ENCODE assay signal across 9 cellular contexts in the genomic region with DNA sequence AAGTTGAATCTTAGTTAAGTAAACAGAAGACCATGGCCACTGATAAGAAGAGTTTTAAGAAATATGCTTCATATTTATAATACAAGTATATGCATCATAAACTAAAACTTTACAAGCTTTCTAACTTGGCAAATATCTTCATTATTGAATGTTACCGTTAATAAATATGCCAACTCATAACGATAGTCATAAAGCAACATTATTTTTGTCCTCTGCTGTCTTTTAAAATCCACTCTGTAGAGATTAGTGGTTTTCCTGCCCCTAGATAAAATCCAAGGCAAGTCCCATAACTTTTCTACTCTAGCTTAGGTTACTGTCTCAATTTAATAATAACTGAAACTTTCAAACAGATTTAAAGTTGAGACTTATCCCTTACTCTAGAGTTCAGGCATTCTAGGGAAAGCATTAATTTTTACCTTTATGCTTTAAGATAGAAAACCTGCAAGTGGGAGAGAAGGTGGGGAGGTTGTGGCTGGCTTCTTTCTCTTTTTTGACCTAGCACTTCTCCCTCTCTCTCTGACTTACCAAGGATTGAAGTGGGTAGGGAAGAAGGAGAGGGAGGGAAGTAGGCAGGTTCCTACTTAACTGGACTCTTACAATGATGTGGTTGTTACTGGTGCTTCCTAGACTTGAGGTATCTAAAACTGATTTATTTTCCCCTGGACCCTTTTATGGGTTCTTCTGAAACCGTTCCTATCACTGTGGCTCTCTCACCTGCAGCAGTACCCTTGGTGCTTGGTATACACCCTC. TPM values are rescaled to one million over a fixed set of nuclear protein-coding genes. Genes with fewer than 3 reads are reported as not detected.
DNase-seq lines count a peak whose midpoint lies in the region; ATAC-seq and TF ChIP-seq lines count a peak whose summit lies in the region.
"Had no signal": no experiment of that assay in that cellular context is flagged by ENCODE, and none has a peak within 500 bp of the region (broad histone marks: within the 10 kb centered on the region; RNA-seq: fewer than 3 reads in every experiment).

No MANE protein-coding gene starts in this region.

- peaks cover 18% of the 10 kb centered on the region for H3K36me3 ChIP-seq in CD4-positive, CD25-positive, alpha-beta regulatory T cell (ENCODE audit: control insufficient read depth, insufficient read depth, low read length)
- peaks cover 42% of the 10 kb centered on the region; the same call in 1 of the 2 replicates for H3K36me3 ChIP-seq in Karpas-422 (ENCODE audit: insufficient read depth, low read length)
- H3K36me3 ChIP-seq in brain microvascular endothelial cell (replicated peaks) = peaks cover 6% of the 10 kb centered on the region
- H3K36me3 ChIP-seq in osteoblast (ENCODE audit: insufficient read depth, low read length) = peaks cover 4% of the 10 kb centered on the region

- H3K9me2 ChIP-seq in Karpas-422 (replicated peaks; ENCODE audit: insufficient read depth, low read length) = no peaks in the 10 kb centered on the region

- H2AFZ ChIP-seq in Karpas-422 (ENCODE audit: low read length) = no peak overlapping the region
- no peak overlapping the region for H2AFZ ChIP-seq in osteoblast (ENCODE audit: low read length)

- intact Hi-C loops in left colon (cut with DNase I, micrococcal nuclease) = no loop called here

- H3K9me3 Mint-ChIP-seq in CD4-positive, CD25-positive, alpha-beta regulatory T cell = no peaks in the 10 kb centered on the region

- peaks cover 61% of the 10 kb centered on the region for H3K4me1 ChIP-seq in CD4-positive, CD25-positive, alpha-beta regulatory T cell (ENCODE audit: control insufficient read depth, insufficient read depth, low read length, poor library complexity, severe bottlenecking)
- H3K4me1 ChIP-seq in Karpas-422 (ENCODE audit: low read length) (peaks cover 36% of the 10 kb centered on the region), osteoblast (ENCODE audit: insufficient read depth, low read length) (peaks cover 75% of the 10 kb centered on the region)

- no peaks in the 10 kb centered on the region for H4K20me1 ChIP-seq in Karpas-422 (ENCODE audit: insufficient read depth, low read depth, low read length)
- H4K20me1 ChIP-seq in osteoblast (ENCODE audit: insufficient read depth, low read length) = no peaks in the 10 kb centered on the region

- ATAC-seq in CD4-positive, CD25-positive, alpha-beta regulatory T cell (ENCODE audit: low read depth in 2 of 2) = no peak
- no peak for ATAC-seq in left colon

- no peaks in the 10 kb centered on the region for H3K27me3 Mint-ChIP-seq in CD4-positive, CD25-positive, alpha-beta regulatory T cell

- TF ChIP-seq CTCF in brain microvascular endothelial cell (IDR thresholded peaks at IDR 0.05; ENCODE audit: low read depth, low read length, missing control alignments) = no peak
- TF ChIP-seq CTCF in osteoblast (IDR thresholded peaks at IDR 0.05; ENCODE audit: extremely low read depth, low read depth, low read length) = no peak

- no peaks in the 10 kb centered on the region for H3K27me3 ChIP-seq in CD4-positive, CD25-positive, alpha-beta regulatory T cell (ENCODE audit: control insufficient read depth, insufficient read depth, low read length)
- H3K27me3 ChIP-seq in Karpas-422 (ENCODE audit: low read length) (no peaks in the 10 kb centered on the region), brain microvascular endothelial cell (replicated peaks) (no peaks in the 10 kb centered on the region), osteoblast (ENCODE audit: insufficient read depth, low read length) (no peaks in the 10 kb centered on the region)

- DNase-seq in CD4-positive, CD25-positive, alpha-beta regulatory T cell = no peak
- DNase-seq in Karpas-422 (no peak), brain microvascular endothelial cell (no peak), osteoblast (ENCODE audit: insufficient read length, low spot score, missing footprints) (no peak), SHP77 treated with DMSO at 0.1 percent for 48 hours (lab: John Stamatoyannopoulos, UW) (no peak), NK-92 (lab: John Stamatoyannopoulos, UW; ENCODE audit: unreplicated experiment) (no peak), left colon (no peak), ACHN (no peak)
- DNase-seq: NCI-H2227 treated with DMSO at 0.1 percent for 48 hours had no signal

- H3K9ac ChIP-seq in Karpas-422 (ENCODE audit: low read length) = no peak overlapping the region

- H3K79me2 ChIP-seq in Karpas-422 (ENCODE audit: low read length) = peaks cover 90% of the 10 kb centered on the region
- peaks cover 37% of the 10 kb centered on the region for H3K79me2 ChIP-seq in osteoblast (ENCODE audit: insufficient read depth, low read length)

- H3K4me3 Mint-ChIP-seq in CD4-positive, CD25-positive, alpha-beta regulatory T cell = peak overlapping the region; percentile 8 to 75 (median 62)

- peaks cover 50 to 83% (median 79%) of the 10 kb centered on the region in 4 donors for H3K4me1 Mint-ChIP-seq in CD4-positive, CD25-positive, alpha-beta regulatory T cell

- H3K27ac ChIP-seq in CD4-positive, CD25-positive, alpha-beta regulatory T cell (ENCODE audit: insufficient read depth, low read length, poor library complexity, severe bottlenecking) = peak overlapping the region; percentile 62
- H3K27ac ChIP-seq in Karpas-422 (ENCODE audit: low read length) (0 out of 2 replicates have a peak overlapping the region, but pooled peaks have one; percentile 19), brain microvascular endothelial cell (peak overlapping the region; percentile 90), osteoblast (ENCODE audit: low read depth, low read length) (peak overlapping the region; percentile 89)

- peaks cover 3% of the 10 kb centered on the region for H3K36me3 Mint-ChIP-seq in CD4-positive, CD25-positive, alpha-beta regulatory T cell

- no peak overlapping the region for H3K4me2 ChIP-seq in Karpas-422 (ENCODE audit: low read depth, low read length, poor library complexity, severe bottlenecking)
- H3K4me2 ChIP-seq in osteoblast (ENCODE audit: insufficient read depth, low read length) = peak overlapping the region; percentile 6

- in situ Hi-C loops in brain microvascular endothelial cell (cut with HindIII; ENCODE audit: low pct_ligation_motif_present, low sequenced_read_pairs) (no loop called here), ACHN (cut with HindIII; ENCODE audit: low pct_ligation_motif_present, low pct_unique_long_range_greater_than_20kb, low sequenced_read_pairs) (no loop called here)

- peak overlapping the region; percentile 90 to 92 (median 91) for H3K27ac Mint-ChIP-seq in CD4-positive, CD25-positive, alpha-beta regulatory T cell

- no peaks in the 10 kb centered on the region for H3K9me3 ChIP-seq in CD4-positive, CD25-positive, alpha-beta regulatory T cell (ENCODE audit: control insufficient read depth in 2 of 2, low read length in 2 of 2)
- no peaks in the 10 kb centered on the region for H3K9me3 ChIP-seq in Karpas-422 (ENCODE audit: low read length)
- no peaks in the 10 kb centered on the region for H3K9me3 ChIP-seq in osteoblast (ENCODE audit: low read depth, low read length)

- H3K4me3 ChIP-seq in CD4-positive, CD25-positive, alpha-beta regulatory T cell (ENCODE audit: low read depth, low read length) = peak overlapping the region; percentile 49
- H3K4me3 ChIP-seq in Karpas-422 (ENCODE audit: low read length) (no peak overlapping the region), brain microvascular endothelial cell (ENCODE audit: low read depth, low read length) (no peak overlapping the region), osteoblast (ENCODE audit: insufficient read depth, low read length) (no peak overlapping the region)

RNA-seq across cellular contexts. Expression of gene RNF145, which starts 29.6 kb away (rescaled TPM):
- 67.9 TPM for total RNA-seq in CD4-positive, CD25-positive, alpha-beta regulatory T cell
- polyA plus RNA-seq in CD4-positive, CD25-positive, alpha-beta regulatory T cell = 10 to 100 TPM in 3 of 4 donors, 1 to 10 TPM in 1; 8.8 to 12.6 (median 11.2) TPM
- 68.7 and 113 TPM in 2 replicates for total RNA-seq in Karpas-422 (2014; rRNA removed; shearing (Covaris generic); ENCODE audit: low replicate concordance)
- total RNA-seq in osteoblast (37.7 and 38.4 TPM in 2 replicates), left colon (10 to 100 TPM; 67.0 to 69.3 TPM)

Comparison
In these comparisons a context has a peak if more than half of its experiments do, and no peak if none do; other contexts are left out.
1. H3K27ac ChIP-seq: peak in every context shown above with its lines; median percentile 90 in brain microvascular endothelial cell; 89 in osteoblast; 62 in CD4-positive, CD25-positive, alpha-beta regulatory T cell; 19 in Karpas-422.